In genomic region chr18:52569492-52569891, GRCh38 we compare ENCODE assay signal across 25 cellular contexts.
DNase-seq lines count a peak whose midpoint lies in the region; FAIRE-seq and TF ChIP-seq lines count a peak whose summit lies in the region.
"Had no signal": no experiment of that assay in that cellular context is flagged by ENCODE, and none has a peak within 500 bp of the region (broad histone marks: within the 10 kb centered on the region; RNA-seq: fewer than 3 reads in every experiment).

No MANE protein-coding gene starts in this region.

- CTCF ChIA-PET in AG04449 (lab: Yijun Ruan, JAX) = no interaction called here

- DNase-seq in AG04449 (ENCODE audit: low read depth, low spot score) (peak; percentile 14), NCI-H82 (lab: John Stamatoyannopoulos, UW) (peak; percentile 38), astrocyte of the hippocampus (ENCODE audit: low read depth, low spot score) (peak; percentile 22), retinal pigment epithelial cell (ENCODE audit: low read depth) (peak; percentile 62), NCI-H187 (lab: John Stamatoyannopoulos, UW) (no peak), urothelium cell line (ENCODE audit: low spot score) (no peak), AG20443 (ENCODE audit: low spot score) (no peak)
- DNase-seq: Caco-2; CD4-positive, alpha-beta memory T cell; DMS 273 treated with DMSO at 0.1 percent for 48 hours; GM23248; H9; HFFc6; Kasumi-1; MG63; NCI-H1417 treated with DMSO at 0.1 percent for 48 hours; NCI-H187 treated with DMSO at 0.1 percent for 48 hours; NCI-H2107; NCI-H446 treated with DMSO at 0.1 percent for 48 hours; NCI-H526 treated with DMSO at 0.1 percent for 48 hours; NK-92 treated with Interleukin-12 subunit alpha and Interleukin-12 subunit beta, amount 100 ng/mL, for 24 hours had no signal

- TF ChIP-seq CTCF in AG04449 (IDR thresholded peaks at IDR 0.05; ENCODE audit: insufficient read depth, low read length, missing control alignments) (no peak), retinal pigment epithelial cell (conservative IDR thresholded peaks at IDR 0.05; ENCODE audit: low read depth, low read length) (no peak)

- no peak for FAIRE-seq in urothelium cell line (lab: Jason Lieb, UNC)
- FAIRE-seq: G401.6, GM12892 had no signal

- POLR2A ChIA-PET in AG04449 (lab: Yijun Ruan, JAX) = interaction anchor here (1.3 kb wide), 1 partner anchor 19 kb away, joined by 4 read pairs; no protein-coding TSS in a partner anchor

- H3K4me3 ChIP-seq in AG04449 (ENCODE audit: low read depth, low read length) (no peak overlapping the region), retinal pigment epithelial cell (ENCODE audit: low read length) (no peak overlapping the region)
- H3K4me3 ChIP-seq: BLaER1 treated with 17β-estradiol and CSF1 and Interleukin-3, amounts not matched to agents 10 nM and 100 nM; GM23248; MG63; SJSA1 had no signal

Comparison
In these comparisons a context has a peak if more than half of its experiments do, and no peak if none do; other contexts are left out.
1. DNase-seq: peak in AG04449 (single experiment), NCI-H82 (single experiment), astrocyte of the hippocampus (single experiment) and retinal pigment epithelial cell (single experiment); none in NCI-H187 (0 of 2), urothelium cell line (single experiment) and AG20443 (single experiment).